In genomic region chr1:238951809-238952208, GRCh38 we compare ENCODE assay signal across 9 cellular contexts.
A peak's percentile ranks its signal among the peaks of the same experiment; 100 is the strongest.
DNase-seq lines count a peak whose midpoint lies in the region; TF ChIP-seq lines count a peak whose summit lies in the region.
"Had no signal": no experiment of that assay in that cellular context is flagged by ENCODE, and none has a peak within 500 bp of the region (broad histone marks: within the 10 kb centered on the region; RNA-seq: fewer than 3 reads in every experiment).

No MANE protein-coding gene starts in this region.

- H3K36me3 Mint-ChIP-seq in activated naive CD4-positive, alpha-beta T cell treated with anti-CD3 and anti-CD28 coated beads, Interleukin-2, amount 10 ng/mL, durations not matched to agents 7 days and 5 days: no peaks in the 10 kb centered on the region

- H3K27ac Mint-ChIP-seq in activated naive CD4-positive, alpha-beta T cell treated with anti-CD3 and anti-CD28 coated beads, Interleukin-2, amount 10 ng/mL, durations not matched to agents 7 days and 5 days: no peak overlapping the region

- H3K9me3 ChIP-seq in PC-9 (ENCODE audit: insufficient read depth, low read depth) (no peaks in the 10 kb centered on the region), testis (no peaks in the 10 kb centered on the region), ascending aorta (no peaks in the 10 kb centered on the region)
- H3K9me3 ChIP-seq: BLaER1 had no signal

- no peaks in the 10 kb centered on the region for H3K36me3 ChIP-seq in PC-9 (ENCODE audit: low read depth)
- no peaks in the 10 kb centered on the region for H3K36me3 ChIP-seq in testis (ENCODE audit: low read depth, missing control alignments)
- H3K36me3 ChIP-seq in ascending aorta: no peaks in the 10 kb centered on the region
- H3K36me3 ChIP-seq: BLaER1 had no signal

- no peaks in the 10 kb centered on the region for H3K27me3 Mint-ChIP-seq in activated naive CD4-positive, alpha-beta T cell treated with anti-CD3 and anti-CD28 coated beads, Interleukin-2, amount 10 ng/mL, durations not matched to agents 7 days and 5 days

- H3F3A ChIP-seq in PC-9 (ENCODE audit: insufficient read depth, low read depth): no peaks in the 10 kb centered on the region

- TF ChIP-seq CTCF in PC-9 (conservative IDR thresholded peaks at IDR 0.05): peak; percentile 58
- TF ChIP-seq CTCF in fibroblast of the aortic adventitia (IDR thresholded peaks at IDR 0.05; ENCODE audit: insufficient read depth, low read length): peak; percentile 31
- TF ChIP-seq CTCF in testis (IDR thresholded peaks at IDR 0.05): peak in 1 of 3 experiments; percentile 18
- peak in 1 of 3 experiments; percentile 43 for TF ChIP-seq CTCF in ascending aorta (IDR thresholded peaks at IDR 0.05)

- CTCF ChIA-PET in PC-9 (lab: Charles Lee): no interaction called here
- CTCF ChIA-PET in activated naive CD4-positive, alpha-beta T cell treated with anti-CD3 and anti-CD28 coated beads, Interleukin-2, amount 10 ng/mL, durations not matched to agents 7 days and 5 days (lab: Charles Lee): no interaction called here

- H3K4me3 Mint-ChIP-seq in activated naive CD4-positive, alpha-beta T cell treated with anti-CD3 and anti-CD28 coated beads, Interleukin-2, amount 10 ng/mL, durations not matched to agents 7 days and 5 days: no peak overlapping the region

- H3K9me2 ChIP-seq in PC-9 (ENCODE audit: insufficient read depth): no peaks in the 10 kb centered on the region

- no peak overlapping the region for H3K4me3 ChIP-seq in PC-9
- no peak overlapping the region for H3K4me3 ChIP-seq in fibroblast of the aortic adventitia (ENCODE audit: low read depth, low read length)
- no peak overlapping the region for H3K4me3 ChIP-seq in testis
- no peak overlapping the region for H3K4me3 ChIP-seq in ascending aorta
- H3K4me3 ChIP-seq: BLaER1 had no signal

- POLR2A ChIA-PET in PC-9 (lab: Charles Lee; ENCODE audit: unreplicated experiment): no interaction called here

- H4K20me1 ChIP-seq in PC-9 (ENCODE audit: insufficient read depth): 0 out of 2 replicates have a peak, but pooled peaks cover 2% of the 10 kb centered on the region
- H4K20me1 ChIP-seq: BLaER1 had no signal

- 41% methylated on average over 6 of the region's 6 CpGs for WGBS in testis, 2 donors

- H3K4me1 Mint-ChIP-seq in activated naive CD4-positive, alpha-beta T cell treated with anti-CD3 and anti-CD28 coated beads, Interleukin-2, amount 10 ng/mL, durations not matched to agents 7 days and 5 days: no peaks in the 10 kb centered on the region

- no peak overlapping the region for H2AFZ ChIP-seq in PC-9

- intact Hi-C loops in PC-9 (cut with micrococcal nuclease; ENCODE audit: unreplicated experiment) (loop anchor here (2.0 kb wide), 2 partner anchors 699 to 713 kb away; no protein-coding TSS in a partner anchor), testis (cut with DNase I; ENCODE audit: low total_unique reads) (no loop called here), ascending aorta (cut with DNase I) (no loop called here)

- no TSS peak for BruUV-seq in PC-9 (replicated peaks; lab: Mats Ljungman, UMichigan)

- H3K4me1 ChIP-seq in PC-9 (replicated peaks; ENCODE audit: insufficient read depth) (no peaks in the 10 kb centered on the region), testis (no peaks in the 10 kb centered on the region), ascending aorta (no peaks in the 10 kb centered on the region)
- H3K4me1 ChIP-seq: BLaER1 had no signal

- peaks cover 2% of the 10 kb centered on the region for H3K9me3 Mint-ChIP-seq in activated naive CD4-positive, alpha-beta T cell treated with anti-CD3 and anti-CD28 coated beads, Interleukin-2, amount 10 ng/mL, durations not matched to agents 7 days and 5 days

- H3K79me2 ChIP-seq in PC-9 (ENCODE audit: low read depth): no peaks in the 10 kb centered on the region

- DNase-seq in NCI-H1694 treated with DMSO at 0.1 percent for 48 hours (lab: John Stamatoyannopoulos, UW) (peak; percentile 6), NCI-H1694 (lab: John Stamatoyannopoulos, UW) (no peak), PC-9 (peak in 1 of 2 experiments; percentile 4), fibroblast of the aortic adventitia (ENCODE audit: low read depth) (peak; percentile 52), testis (peak; percentile 51), ascending aorta (ENCODE audit: low spot score in 2 of 2) (no peak), T-helper 2 cell (no peak)
- DNase-seq in activated naive CD4-positive, alpha-beta T cell treated with anti-CD3 and anti-CD28 coated beads, Interleukin-2, amount 10 ng/mL, durations not matched to agents 7 days and 5 days: no peak

- no peak for TF ChIP-seq POLR2A in testis (IDR thresholded peaks at IDR 0.05)

- H3K27ac ChIP-seq in PC-9: no peak overlapping the region
- no peak overlapping the region for H3K27ac ChIP-seq in testis
- H3K27ac ChIP-seq in ascending aorta: no peak overlapping the region
- H3K27ac ChIP-seq: BLaER1 had no signal

- H3K27me3 ChIP-seq in PC-9 (ENCODE audit: insufficient read depth, low read depth) (no peaks in the 10 kb centered on the region), testis (no peaks in the 10 kb centered on the region), ascending aorta (no peaks in the 10 kb centered on the region)
- H3K27me3 ChIP-seq: BLaER1 had no signal

- no peak overlapping the region for H3K4me2 ChIP-seq in PC-9
- H3K4me2 ChIP-seq: BLaER1 had no signal

Comparison
In these comparisons a context has a peak if more than half of its experiments do, and no peak if none do; other contexts are left out.
1. DNase-seq: peak in NCI-H1694 treated with DMSO at 0.1 percent for 48 hours (single experiment), fibroblast of the aortic adventitia (single experiment) and testis (single experiment); none in NCI-H1694 (single experiment), ascending aorta (0 of 2), T-helper 2 cell (0 of 5) and activated naive CD4-positive, alpha-beta T cell treated with anti-CD3 and anti-CD28 coated beads, Interleukin-2, amount 10 ng/mL, durations not matched to agents 7 days and 5 days (single experiment).